1 cellular context compared by ENCODE assay signal in the genomic region with DNA sequence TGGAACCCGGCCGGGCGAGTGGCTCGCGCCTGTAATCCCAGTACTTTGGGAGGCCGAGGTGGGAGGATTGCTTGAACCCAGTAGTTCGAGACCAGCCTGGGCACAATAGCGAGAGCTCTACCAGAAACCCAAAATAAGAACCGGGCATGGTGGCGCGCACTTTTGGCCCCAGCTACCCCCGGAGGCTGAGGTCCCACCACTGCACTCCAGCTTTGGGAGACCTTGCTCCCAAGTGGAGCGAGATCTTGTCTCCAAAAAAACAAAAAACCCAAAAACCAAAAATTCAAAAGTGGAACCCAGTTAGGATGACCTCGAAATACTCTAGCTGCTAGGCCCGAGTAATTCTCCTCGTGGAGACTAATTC.
TF ChIP-seq lines count a peak whose summit lies in the region.

No MANE protein-coding gene starts in this region.

TF ChIP-seq in GM12878, 131 proteins besides CTCF, POLR2A, EP300 and RAD21:
- TF ChIP-seq STAT1 (conservative IDR thresholded peaks at IDR 0.05) (no peak), MTA3 (IDR thresholded peaks at IDR 0.05; ENCODE audit: borderline replicate concordance, low read length) (0 out of 2 replicates have a peak, but pooled peaks have one; percentile 47), SIX5 (IDR thresholded peaks at IDR 0.05; ENCODE audit: low read depth, low read length, severe bottlenecking) (no peak), TCF12 (IDR thresholded peaks at IDR 0.05; ENCODE audit: low read depth, low read length) (no peak), SKIL (IDR thresholded peaks at IDR 0.05; ENCODE audit: low read depth, poor library complexity, severe bottlenecking) (no peak)
